18 cellular contexts compared by ENCODE assay signal in the genomic region with DNA sequence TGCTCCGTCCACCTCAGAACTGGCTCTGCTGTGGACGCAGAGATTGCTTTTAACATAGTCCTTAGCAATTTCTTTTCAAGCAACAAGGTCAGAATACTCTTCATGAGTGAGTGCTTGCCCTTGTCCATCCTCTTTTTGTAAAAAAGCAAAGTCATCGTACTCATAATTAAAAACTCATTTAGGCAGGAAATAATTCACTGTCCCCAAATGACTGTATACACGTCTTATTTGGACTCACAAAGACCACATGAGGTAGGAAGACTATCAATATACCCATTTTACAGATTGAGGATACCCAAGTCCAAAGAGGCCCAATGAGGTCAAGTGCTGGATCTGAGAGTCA. TPM values are rescaled to one million over a fixed set of nuclear protein-coding genes. Genes with fewer than 3 reads are reported as not detected.
DNase-seq lines count a peak whose midpoint lies in the region; ATAC-seq and TF ChIP-seq lines count a peak whose summit lies in the region.
"Had no signal": no experiment of that assay in that cellular context is flagged by ENCODE, and none has a peak within 500 bp of the region (broad histone marks: within the 10 kb centered on the region; RNA-seq: fewer than 3 reads in every experiment).

No MANE protein-coding gene starts in this region.

- peak overlapping the region; percentile 78 for H3K27ac Mint-ChIP-seq in activated T-helper 2 cell treated with anti-CD3 and anti-CD28 coated beads, Interferon-gamma antibody, Interleukin-2, Interleukin-4, amounts not matched to agents 10 μg/mL and 5 μg/mL and 100 μg/mL, durations not matched to agents 14 hours and 24 hours and 36 hours
- H3K27ac Mint-ChIP-seq in immature natural killer cell: peak overlapping the region; percentile 78 to 91 (median 88)

- peaks cover 76% of the 10 kb centered on the region for H3K36me3 Mint-ChIP-seq in activated T-helper 2 cell treated with anti-CD3 and anti-CD28 coated beads, Interferon-gamma antibody, Interleukin-2, Interleukin-4, amounts not matched to agents 10 μg/mL and 5 μg/mL and 100 μg/mL, durations not matched to agents 14 hours and 24 hours and 36 hours (ENCODE audit: low read depth)
- H3K36me3 Mint-ChIP-seq in immature natural killer cell: peaks cover 5 to 25% (median 14%) of the 10 kb centered on the region in 3 donors

- peaks cover 81% of the 10 kb centered on the region for H3K4me1 Mint-ChIP-seq in activated T-helper 2 cell treated with anti-CD3 and anti-CD28 coated beads, Interferon-gamma antibody, Interleukin-2, Interleukin-4, amounts not matched to agents 10 μg/mL and 5 μg/mL and 100 μg/mL, durations not matched to agents 14 hours and 24 hours and 36 hours (ENCODE audit: low read depth)
- H3K4me1 Mint-ChIP-seq in immature natural killer cell: peaks cover 86 to 92% of the 10 kb centered on the region in 2 donors

- H3K4me1 ChIP-seq in left ventricle myocardium inferior: peaks cover 83% of the 10 kb centered on the region
- H3K4me1 ChIP-seq in right atrium auricular region: peaks cover 0 to 49% of the 10 kb centered on the region in 2 donors

- no peaks in the 10 kb centered on the region for H3K27me3 Mint-ChIP-seq in activated T-helper 2 cell treated with anti-CD3 and anti-CD28 coated beads, Interferon-gamma antibody, Interleukin-2, Interleukin-4, amounts not matched to agents 10 μg/mL and 5 μg/mL and 100 μg/mL, durations not matched to agents 14 hours and 24 hours and 36 hours (ENCODE audit: low read depth)
- peaks cover 0 to 2% (median 0%) of the 10 kb centered on the region in 3 donors for H3K27me3 Mint-ChIP-seq in immature natural killer cell (ENCODE audit: low read depth in 3 of 3)

- DNase-seq in left ventricle myocardium inferior (no peak), right atrium auricular region (ENCODE audit: low spot score) (no peak), immature natural killer cell (no peak), KG1 (lab: John Stamatoyannopoulos, UW) (no peak), NCI-H524 (lab: John Stamatoyannopoulos, UW) (no peak), NCI-H345 treated with DMSO at 0.1 percent for 48 hours (lab: John Stamatoyannopoulos, UW; ENCODE audit: unreplicated experiment) (no peak)
- no peak for DNase-seq in activated T-helper 2 cell treated with anti-CD3 and anti-CD28 coated beads, Interferon-gamma antibody, Interleukin-2, Interleukin-4, amounts not matched to agents 10 μg/mL and 5 μg/mL and 100 μg/mL, durations not matched to agents 14 hours and 24 hours and 36 hours (ENCODE audit: low spot score)
- DNase-seq: AML-193, body of pancreas, DND-41, foreskin fibroblast, KBM-7, lower lobe of right lung, NCI-H1417 treated with DMSO at 0.1 percent for 48 hours, NCI-H345, SIG-M5 had no signal

- H3K36me3 ChIP-seq in left ventricle myocardium inferior (no peaks in the 10 kb centered on the region), right atrium auricular region (no peaks in the 10 kb centered on the region)

- no peak overlapping the region for H3K4me3 ChIP-seq in left ventricle myocardium inferior
- no peak overlapping the region for H3K4me3 ChIP-seq in right atrium auricular region
- H3K4me3 ChIP-seq: body of pancreas, HAP-1, lower lobe of right lung had no signal

- H3K9me3 Mint-ChIP-seq in activated T-helper 2 cell treated with anti-CD3 and anti-CD28 coated beads, Interferon-gamma antibody, Interleukin-2, Interleukin-4, amounts not matched to agents 10 μg/mL and 5 μg/mL and 100 μg/mL, durations not matched to agents 14 hours and 24 hours and 36 hours: no peaks in the 10 kb centered on the region
- no peaks in the 10 kb centered on the region for H3K9me3 Mint-ChIP-seq in immature natural killer cell

- peak overlapping the region; percentile 51 for H3K4me3 Mint-ChIP-seq in activated T-helper 2 cell treated with anti-CD3 and anti-CD28 coated beads, Interferon-gamma antibody, Interleukin-2, Interleukin-4, amounts not matched to agents 10 μg/mL and 5 μg/mL and 100 μg/mL, durations not matched to agents 14 hours and 24 hours and 36 hours (ENCODE audit: low read depth)
- peak overlapping the region; percentile 13 to 72 (median 36) for H3K4me3 Mint-ChIP-seq in immature natural killer cell

- intact Hi-C loops in left ventricle myocardium inferior (cut with micrococcal nuclease): no loop called here
- intact Hi-C loops in activated T-helper 2 cell treated with anti-CD3 and anti-CD28 coated beads, Interferon-gamma antibody, Interleukin-2, Interleukin-4, amounts not matched to agents 10 μg/mL and 5 μg/mL and 100 μg/mL, durations not matched to agents 14 hours and 24 hours and 36 hours (cut with micrococcal nuclease): loop anchor here (1.0 kb wide), 1 partner anchor 14 kb away; no protein-coding TSS in a partner anchor

- H3K27ac ChIP-seq in left ventricle myocardium inferior (replicated peaks) (peak overlapping the region; percentile 44), right atrium auricular region (no peak overlapping the region)
- H3K27ac ChIP-seq: body of pancreas, lower lobe of right lung had no signal

- H3K27me3 ChIP-seq in left ventricle myocardium inferior (ENCODE audit: low read depth) (no peaks in the 10 kb centered on the region), right atrium auricular region (no peaks in the 10 kb centered on the region)
- H3K27me3 ChIP-seq: body of pancreas had no signal

- no peak for TF ChIP-seq CTCF in left ventricle myocardium inferior (IDR thresholded peaks at IDR 0.05; ENCODE audit: borderline replicate concordance)
- no peak for TF ChIP-seq CTCF in right atrium auricular region (IDR thresholded peaks at IDR 0.05)

- H3K9me3 ChIP-seq in left ventricle myocardium inferior (replicated peaks) (no peaks in the 10 kb centered on the region), right atrium auricular region (no peaks in the 10 kb centered on the region)
- H3K9me3 ChIP-seq: body of pancreas, HAP-1, lower lobe of right lung had no signal

- ATAC-seq in HG03159 (IDR thresholded peaks at IDR 0.05; ENCODE audit: unreplicated experiment): no peak
- ATAC-seq: body of pancreas, lower lobe of right lung had no signal

RNA-seq across cellular contexts. Expression of a gene that starts 13.2 kb away (rescaled TPM):
- total RNA-seq in left ventricle myocardium inferior (15.7 TPM), right atrium auricular region (10 to 100 TPM; 10.8 to 11.0 TPM)
- 27.6 and 30.0 TPM in 2 replicates for total RNA-seq in activated T-helper 2 cell treated with anti-CD3 and anti-CD28 coated beads, Interferon-gamma antibody, Interleukin-2, Interleukin-4, amounts not matched to agents 10 μg/mL and 5 μg/mL and 100 μg/mL, durations not matched to agents 14 hours and 24 hours and 36 hours
- 10 to 100 TPM; 14.1 to 37.8 (median 18.7) TPM for polyA plus RNA-seq in immature natural killer cell
